In the genomic region with DNA sequence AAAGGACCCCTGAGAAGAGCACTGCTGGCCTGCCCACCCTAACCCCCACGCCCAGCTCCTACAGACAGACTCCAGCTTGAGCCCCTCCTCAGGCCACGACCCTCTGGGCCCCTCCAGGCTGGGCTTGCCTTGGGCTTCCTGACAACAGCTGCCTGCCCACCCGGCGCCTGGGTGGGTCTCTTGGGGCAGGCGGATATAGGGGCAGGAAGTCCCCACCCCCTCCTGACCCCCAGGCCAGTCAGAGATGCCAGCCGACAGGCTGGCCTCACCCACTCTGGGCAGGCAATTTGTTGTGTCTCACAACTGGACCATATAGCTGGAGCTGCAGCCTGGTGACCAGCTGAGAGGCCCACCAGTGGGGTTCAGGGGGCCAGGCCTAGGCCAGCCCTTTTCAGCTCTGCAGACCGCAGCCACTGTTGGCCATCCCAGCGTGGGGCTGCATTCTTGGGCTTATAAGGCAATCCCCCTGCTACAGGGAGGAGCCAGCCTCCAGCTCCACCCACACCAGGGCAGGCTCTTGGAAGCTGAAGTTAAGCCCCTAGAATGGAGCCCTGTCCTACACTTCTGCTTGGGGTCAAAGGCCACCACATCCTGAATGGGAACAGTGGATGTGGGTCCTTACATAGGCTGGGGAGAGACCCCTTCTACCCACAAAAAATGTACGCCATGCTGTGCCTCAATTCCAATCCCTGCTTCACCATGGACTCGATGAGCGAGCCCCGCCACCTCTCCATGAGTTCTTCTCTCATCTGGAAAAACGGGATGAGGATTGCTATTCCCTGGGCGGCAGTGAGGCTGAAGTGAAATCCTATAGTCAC, we compare ENCODE assay signal across 9 cellular contexts. TPM values are rescaled to one million over a fixed set of nuclear protein-coding genes. Genes with fewer than 3 reads are reported as not detected.
DNase-seq lines count a peak whose midpoint lies in the region; ATAC-seq and TF ChIP-seq lines count a peak whose summit lies in the region.
"Had no signal": no experiment of that assay in that cellular context is flagged by ENCODE, and none has a peak within 500 bp of the region (broad histone marks: within the 10 kb centered on the region; RNA-seq: fewer than 3 reads in every experiment).

No MANE protein-coding gene starts in this region.

- WGBS in spleen, 5 donors, result 58 to 65% (median 62%) methylated on average over 12 to 14 of the region's 14 CpGs

- peak overlapping the region; percentile 84 for H3K4me3 Mint-ChIP-seq in activated naive CD8-positive, alpha-beta T cell treated with anti-CD3 and anti-CD28 coated beads, Interleukin-2, amount 50 U/mL, for 24 hours

- H3K4me3 ChIP-seq in HL-60 (replicated peaks; ENCODE audit: insufficient read depth, low read length), result peak overlapping the region; percentile 81
- H3K4me3 ChIP-seq in iPS-15b (ENCODE audit: low read depth, low read length), result peak overlapping the region; percentile 70
- peak overlapping the region in 6 of 8 donors; percentile 56 to 94 (median 72) for H3K4me3 ChIP-seq in spleen

- H3K9me3 Mint-ChIP-seq in activated naive CD8-positive, alpha-beta T cell treated with anti-CD3 and anti-CD28 coated beads, Interleukin-2, amount 50 U/mL, for 24 hours, result no peaks in the 10 kb centered on the region

- DNase-seq in ACHN (peak; percentile 67), HL-60 (ENCODE audit: low read depth in 1 of 2, low spot score in 1 of 2) (peak in 1 of 2 experiments; percentile 70), spleen (peak; percentile 84), medulla oblongata (ENCODE audit: extremely low spot score) (no peak), superior temporal gyrus (ENCODE audit: extremely low spot score) (no peak), NCI-H446 (lab: John Stamatoyannopoulos, UW) (no peak)
- peak; percentile 33 for DNase-seq in activated naive CD8-positive, alpha-beta T cell treated with anti-CD3 and anti-CD28 coated beads, Interleukin-2, amount 50 U/mL, for 24 hours

- H3K4me1 ChIP-seq in iPS-15b (ENCODE audit: control insufficient read depth, insufficient read depth, low read length) (peaks cover 19% of the 10 kb centered on the region), spleen (peaks cover 45 to 98% (median 73%) of the 10 kb centered on the region in 6 donors)

- H3K9me3 ChIP-seq in iPS-15b (ENCODE audit: control insufficient read depth, insufficient read depth, low read length) (no peaks in the 10 kb centered on the region), spleen (no peaks in the 10 kb centered on the region)
- H3K9me3 ChIP-seq: pancreas had no signal

- H3K27me3 Mint-ChIP-seq in activated naive CD8-positive, alpha-beta T cell treated with anti-CD3 and anti-CD28 coated beads, Interleukin-2, amount 50 U/mL, for 24 hours, result peaks cover 15% of the 10 kb centered on the region

- H3K36me3 ChIP-seq in iPS-15b (ENCODE audit: control insufficient read depth, insufficient read depth, low read length) (peaks cover 16% of the 10 kb centered on the region), spleen (peaks cover 0 to 26% (median 18%) of the 10 kb centered on the region in 6 donors)
- H3K36me3 ChIP-seq: pancreas had no signal

- intact Hi-C loops in spleen (cut with DNase I; ENCODE audit: low total_unique reads), result no loop called here

- in situ Hi-C loops in ACHN (cut with HindIII; ENCODE audit: low pct_ligation_motif_present, low pct_unique_long_range_greater_than_20kb, low sequenced_read_pairs), result no loop called here

- H3K9ac ChIP-seq in iPS-15b (ENCODE audit: low read depth, low read length), result peak overlapping the region; percentile 91

- TF ChIP-seq CTCF in HL-60 (IDR thresholded peaks at IDR 0.05; ENCODE audit: insufficient read depth, low read length) (no peak), spleen (IDR thresholded peaks at IDR 0.05 in 8 of 11, conservative IDR thresholded peaks at IDR 0.05 in 3 of 11) (no peak)

- peaks cover 44% of the 10 kb centered on the region for H3K4me1 Mint-ChIP-seq in activated naive CD8-positive, alpha-beta T cell treated with anti-CD3 and anti-CD28 coated beads, Interleukin-2, amount 50 U/mL, for 24 hours

- H3K27ac ChIP-seq in HL-60 (replicated peaks) (peak overlapping the region; percentile 55), spleen (peak overlapping the region; percentile 10 to 93 (median 88))

- no peak for TF ChIP-seq POLR2A in spleen (IDR thresholded peaks at IDR 0.05)

- no peak for ATAC-seq in activated naive CD8-positive, alpha-beta T cell treated with anti-CD3 and anti-CD28 coated beads, Interleukin-2, amount 50 U/mL, for 24 hours

- no peak overlapping the region for H3K27ac Mint-ChIP-seq in activated naive CD8-positive, alpha-beta T cell treated with anti-CD3 and anti-CD28 coated beads, Interleukin-2, amount 50 U/mL, for 24 hours

- H3K36me3 Mint-ChIP-seq in activated naive CD8-positive, alpha-beta T cell treated with anti-CD3 and anti-CD28 coated beads, Interleukin-2, amount 50 U/mL, for 24 hours (ENCODE audit: low read depth), result peaks cover 8% of the 10 kb centered on the region

- H3K27me3 ChIP-seq in HL-60 (ENCODE audit: insufficient read depth, poor library complexity, severe bottlenecking), result no peaks in the 10 kb centered on the region
- H3K27me3 ChIP-seq in iPS-15b (ENCODE audit: control insufficient read depth, insufficient read depth, low read length), result peaks cover 12% of the 10 kb centered on the region
- peaks cover 0 to 13% (median 0%) of the 10 kb centered on the region in 7 donors for H3K27me3 ChIP-seq in spleen (replicated peaks in 1 of 7)
- H3K27me3 ChIP-seq: pancreas had no signal

RNA-seq across cellular contexts. Expression of a gene that starts 2.0 kb away (rescaled TPM):
- total RNA-seq in spleen, result 100 to 1,000 TPM in 3 of 7 donors, 10 to 100 TPM in 4; 44.8 to 220 (median 86.4) TPM
- polyA plus RNA-seq in spleen, result 100 to 1,000 TPM in 1 of 3 donors, 10 to 100 TPM in 2; 42.5 to 125 (median 59.2) TPM

RNA-seq across cellular contexts. Expression of a gene that starts 14.2 kb away (rescaled TPM):
- total RNA-seq in spleen, result 100 to 1,000 TPM; 111 to 231 (median 149) TPM
- 100 to 1,000 TPM in 1 of 3 donors, 10 to 100 TPM in 2; 69.9 to 144 (median 98.4) TPM for polyA plus RNA-seq in spleen

RNA-seq across cellular contexts. Expression of a gene that starts 21.3 kb away (rescaled TPM):
- 100 to 1,000 TPM in 2 of 7 donors, 10 to 100 TPM in 5; 68.9 to 126 (median 91.8) TPM for total RNA-seq in spleen
- 10 to 100 TPM; 68.9 to 99.4 (median 92.9) TPM for polyA plus RNA-seq in spleen

RNA-seq across cellular contexts. Expression of a gene that starts 22.0 kb away (rescaled TPM):
- 10 to 100 TPM; 13.0 to 26.5 (median 17.6) TPM for total RNA-seq in spleen
- 10 to 100 TPM in 1 of 3 donors, 1 to 10 TPM in 2; 6.8 to 16.3 (median 7.6) TPM for polyA plus RNA-seq in spleen

RNA-seq across cellular contexts. Expression of a gene that starts 48.8 kb away (rescaled TPM):
- total RNA-seq in spleen, result 1 to 10 TPM in 6 of 7 donors, not detected in 1; 2.6 to 5.3 (median 4.7) TPM
- polyA plus RNA-seq in spleen, result 1 to 10 TPM; 1.7 to 5.7 (median 3.9) TPM

Comparison
In these comparisons a context has a peak if more than half of its experiments do, and no peak if none do; other contexts are left out.
1. DNase-seq: peak in ACHN (single experiment), activated naive CD8-positive, alpha-beta T cell treated with anti-CD3 and anti-CD28 coated beads, Interleukin-2, amount 50 U/mL, for 24 hours (single experiment) and spleen (single experiment); none in medulla oblongata (single experiment), superior temporal gyrus (single experiment) and NCI-H446 (0 of 2).
2. Peak in every context shown above with its lines, with median percentiles within 50 percentile points of each other: H3K4me3 ChIP-seq.